Comparison of ENCODE assay signal across 2 cellular contexts in the genomic region with DNA sequence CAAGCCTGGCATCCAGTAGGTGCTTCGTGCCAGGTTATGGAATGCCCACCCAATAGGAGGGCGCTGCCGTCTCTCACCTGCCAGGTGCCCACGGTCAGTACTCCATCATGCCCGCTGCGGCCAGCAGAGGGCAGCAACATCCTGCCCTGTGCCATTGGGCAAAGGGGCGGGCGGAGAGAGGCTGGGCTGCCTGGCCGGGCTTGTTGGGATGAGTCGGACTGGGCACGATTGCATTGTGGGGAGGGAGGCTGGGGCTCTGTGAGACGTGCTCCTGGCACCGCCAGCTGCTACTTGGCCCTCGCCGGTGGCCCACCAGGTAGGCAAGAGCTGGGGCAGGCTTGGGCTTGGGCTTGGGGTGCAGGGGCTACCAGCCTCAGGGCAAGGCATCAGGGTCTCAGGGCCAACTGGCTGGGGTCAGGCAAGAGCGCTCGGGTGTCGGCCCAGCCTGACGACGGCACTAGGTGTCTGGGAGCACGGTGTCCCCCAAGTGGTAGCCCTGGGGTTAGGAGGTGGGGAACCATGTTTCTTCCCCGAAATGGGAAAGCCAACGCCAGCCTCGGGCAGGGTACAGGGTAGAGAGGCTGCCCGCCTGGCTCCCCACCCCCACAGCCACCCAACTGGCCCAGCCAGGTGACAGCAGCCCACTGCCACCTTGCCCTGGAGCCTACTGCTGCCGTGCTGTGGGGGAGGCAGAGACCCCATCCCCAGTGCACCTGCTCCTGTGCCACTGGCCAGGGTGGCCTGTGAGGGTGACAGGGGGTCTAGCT.
TF ChIP-seq lines count a peak whose summit lies in the region.

A gene (plus strand): TSS at position 261 of the 767 bp plus-strand sequence. CDS start 1,287 bp downstream, outside the sequence.

TF ChIP-seq in HCT116, 20 proteins besides CTCF, POLR2A, EP300 and RAD21:
- TF ChIP-seq SIN3A (IDR thresholded peaks at IDR 0.05; ENCODE audit: low read depth): no peak
- TF ChIP-seq JUND (IDR thresholded peaks at IDR 0.05): no peak
- TF ChIP-seq, protein P1, sequence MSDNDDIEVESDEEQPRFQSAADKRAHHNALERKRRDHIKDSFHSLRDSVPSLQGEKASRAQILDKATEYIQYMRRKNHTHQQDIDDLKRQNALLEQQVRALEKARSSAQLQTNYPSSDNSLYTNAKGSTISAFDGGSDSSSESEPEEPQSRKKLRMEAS (IDR thresholded peaks at IDR 0.05): no peak
- peak; percentile 46 for TF ChIP-seq YY1 (IDR thresholded peaks at IDR 0.05; ENCODE audit: extremely low read depth, insufficient replicate concordance, low read depth, low read length)
- TF ChIP-seq CEBPB (IDR thresholded peaks at IDR 0.05; ENCODE audit: low read depth): no peak
- no peak for TF ChIP-seq SRF (IDR thresholded peaks at IDR 0.05; ENCODE audit: low read depth)
- TF ChIP-seq, protein P2, sequence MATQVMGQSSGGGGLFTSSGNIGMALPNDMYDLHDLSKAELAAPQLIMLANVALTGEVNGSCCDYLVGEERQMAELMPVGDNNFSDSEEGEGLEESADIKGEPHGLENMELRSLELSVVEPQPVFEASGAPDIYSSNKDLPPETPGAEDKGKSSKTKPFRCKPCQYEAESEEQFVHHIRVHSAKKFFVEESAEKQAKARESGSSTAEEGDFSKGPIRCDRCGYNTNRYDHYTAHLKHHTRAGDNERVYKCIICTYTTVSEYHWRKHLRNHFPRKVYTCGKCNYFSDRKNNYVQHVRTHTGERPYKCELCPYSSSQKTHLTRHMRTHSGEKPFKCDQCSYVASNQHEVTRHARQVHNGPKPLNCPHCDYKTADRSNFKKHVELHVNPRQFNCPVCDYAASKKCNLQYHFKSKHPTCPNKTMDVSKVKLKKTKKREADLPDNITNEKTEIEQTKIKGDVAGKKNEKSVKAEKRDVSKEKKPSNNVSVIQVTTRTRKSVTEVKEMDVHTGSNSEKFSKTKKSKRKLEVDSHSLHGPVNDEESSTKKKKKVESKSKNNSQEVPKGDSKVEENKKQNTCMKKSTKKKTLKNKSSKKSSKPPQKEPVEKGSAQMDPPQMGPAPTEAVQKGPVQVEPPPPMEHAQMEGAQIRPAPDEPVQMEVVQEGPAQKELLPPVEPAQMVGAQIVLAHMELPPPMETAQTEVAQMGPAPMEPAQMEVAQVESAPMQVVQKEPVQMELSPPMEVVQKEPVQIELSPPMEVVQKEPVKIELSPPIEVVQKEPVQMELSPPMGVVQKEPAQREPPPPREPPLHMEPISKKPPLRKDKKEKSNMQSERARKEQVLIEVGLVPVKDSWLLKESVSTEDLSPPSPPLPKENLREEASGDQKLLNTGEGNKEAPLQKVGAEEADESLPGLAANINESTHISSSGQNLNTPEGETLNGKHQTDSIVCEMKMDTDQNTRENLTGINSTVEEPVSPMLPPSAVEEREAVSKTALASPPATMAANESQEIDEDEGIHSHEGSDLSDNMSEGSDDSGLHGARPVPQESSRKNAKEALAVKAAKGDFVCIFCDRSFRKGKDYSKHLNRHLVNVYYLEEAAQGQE (IDR thresholded peaks at IDR 0.05; ENCODE audit: low read depth): no peak
- TF ChIP-seq CBX3 (IDR thresholded peaks at IDR 0.05; ENCODE audit: low read depth): no peak
- TF ChIP-seq FOSL1 (IDR thresholded peaks at IDR 0.05; ENCODE audit: low read depth): no peak
- no peak for TF ChIP-seq SP1 (IDR thresholded peaks at IDR 0.05; ENCODE audit: low read depth)
- TF ChIP-seq EZH2phosphoT487 (IDR thresholded peaks at IDR 0.05; ENCODE audit: borderline replicate concordance): no peak
- TF ChIP-seq POLR2AphosphoS5 (IDR thresholded peaks at IDR 0.05; ENCODE audit: low read depth, low read length): peak; percentile 47; the same call in 1 of the 2 replicates
- TF ChIP-seq, protein P3, sequence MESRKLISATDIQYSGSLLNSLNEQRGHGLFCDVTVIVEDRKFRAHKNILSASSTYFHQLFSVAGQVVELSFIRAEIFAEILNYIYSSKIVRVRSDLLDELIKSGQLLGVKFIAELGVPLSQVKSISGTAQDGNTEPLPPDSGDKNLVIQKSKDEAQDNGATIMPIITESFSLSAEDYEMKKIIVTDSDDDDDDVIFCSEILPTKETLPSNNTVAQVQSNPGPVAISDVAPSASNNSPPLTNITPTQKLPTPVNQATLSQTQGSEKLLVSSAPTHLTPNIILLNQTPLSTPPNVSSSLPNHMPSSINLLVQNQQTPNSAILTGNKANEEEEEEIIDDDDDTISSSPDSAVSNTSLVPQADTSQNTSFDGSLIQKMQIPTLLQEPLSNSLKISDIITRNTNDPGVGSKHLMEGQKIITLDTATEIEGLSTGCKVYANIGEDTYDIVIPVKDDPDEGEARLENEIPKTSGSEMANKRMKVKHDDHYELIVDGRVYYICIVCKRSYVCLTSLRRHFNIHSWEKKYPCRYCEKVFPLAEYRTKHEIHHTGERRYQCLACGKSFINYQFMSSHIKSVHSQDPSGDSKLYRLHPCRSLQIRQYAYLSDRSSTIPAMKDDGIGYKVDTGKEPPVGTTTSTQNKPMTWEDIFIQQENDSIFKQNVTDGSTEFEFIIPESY (IDR thresholded peaks at IDR 0.05; ENCODE audit: extremely low read depth, insufficient replicate concordance, low read length): no peak

TF ChIP-seq in HepG2, 621 proteins besides CTCF, POLR2A, EP300 and RAD21 (continues in another document):
- TF ChIP-seq IRF2 (CRISPR knock-in tag; IDR thresholded peaks at IDR 0.05): peak; percentile 16; the same call in 1 of the 2 replicates
- TF ChIP-seq SAP130 (CRISPR knock-in tag; IDR thresholded peaks at IDR 0.05; ENCODE audit: low read depth): peak; percentile 58
- TF ChIP-seq, protein P4, sequence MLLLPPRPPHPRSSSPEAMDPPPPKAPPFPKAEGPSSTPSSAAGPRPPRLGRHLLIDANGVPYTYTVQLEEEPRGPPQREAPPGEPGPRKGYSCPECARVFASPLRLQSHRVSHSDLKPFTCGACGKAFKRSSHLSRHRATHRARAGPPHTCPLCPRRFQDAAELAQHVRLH (CRISPR knock-in tag; IDR thresholded peaks at IDR 0.05; ENCODE audit: borderline replicate concordance, low read depth): 0 out of 2 replicates have a peak, but pooled peaks have one; percentile 28
- TF ChIP-seq, protein P5, sequence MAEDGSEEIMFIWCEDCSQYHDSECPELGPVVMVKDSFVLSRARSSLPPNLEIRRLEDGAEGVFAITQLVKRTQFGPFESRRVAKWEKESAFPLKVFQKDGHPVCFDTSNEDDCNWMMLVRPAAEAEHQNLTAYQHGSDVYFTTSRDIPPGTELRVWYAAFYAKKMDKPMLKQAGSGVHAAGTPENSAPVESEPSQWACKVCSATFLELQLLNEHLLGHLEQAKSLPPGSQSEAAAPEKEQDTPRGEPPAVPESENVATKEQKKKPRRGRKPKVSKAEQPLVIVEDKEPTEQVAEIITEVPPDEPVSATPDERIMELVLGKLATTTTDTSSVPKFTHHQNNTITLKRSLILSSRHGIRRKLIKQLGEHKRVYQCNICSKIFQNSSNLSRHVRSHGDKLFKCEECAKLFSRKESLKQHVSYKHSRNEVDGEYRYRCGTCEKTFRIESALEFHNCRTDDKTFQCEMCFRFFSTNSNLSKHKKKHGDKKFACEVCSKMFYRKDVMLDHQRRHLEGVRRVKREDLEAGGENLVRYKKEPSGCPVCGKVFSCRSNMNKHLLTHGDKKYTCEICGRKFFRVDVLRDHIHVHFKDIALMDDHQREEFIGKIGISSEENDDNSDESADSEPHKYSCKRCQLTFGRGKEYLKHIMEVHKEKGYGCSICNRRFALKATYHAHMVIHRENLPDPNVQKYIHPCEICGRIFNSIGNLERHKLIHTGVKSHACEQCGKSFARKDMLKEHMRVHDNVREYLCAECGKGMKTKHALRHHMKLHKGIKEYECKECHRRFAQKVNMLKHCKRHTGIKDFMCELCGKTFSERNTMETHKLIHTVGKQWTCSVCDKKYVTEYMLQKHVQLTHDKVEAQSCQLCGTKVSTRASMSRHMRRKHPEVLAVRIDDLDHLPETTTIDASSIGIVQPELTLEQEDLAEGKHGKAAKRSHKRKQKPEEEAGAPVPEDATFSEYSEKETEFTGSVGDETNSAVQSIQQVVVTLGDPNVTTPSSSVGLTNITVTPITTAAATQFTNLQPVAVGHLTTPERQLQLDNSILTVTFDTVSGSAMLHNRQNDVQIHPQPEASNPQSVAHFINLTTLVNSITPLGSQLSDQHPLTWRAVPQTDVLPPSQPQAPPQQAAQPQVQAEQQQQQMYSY (CRISPR knock-in tag; IDR thresholded peaks at IDR 0.05): no peak
- TF ChIP-seq, protein P6, sequence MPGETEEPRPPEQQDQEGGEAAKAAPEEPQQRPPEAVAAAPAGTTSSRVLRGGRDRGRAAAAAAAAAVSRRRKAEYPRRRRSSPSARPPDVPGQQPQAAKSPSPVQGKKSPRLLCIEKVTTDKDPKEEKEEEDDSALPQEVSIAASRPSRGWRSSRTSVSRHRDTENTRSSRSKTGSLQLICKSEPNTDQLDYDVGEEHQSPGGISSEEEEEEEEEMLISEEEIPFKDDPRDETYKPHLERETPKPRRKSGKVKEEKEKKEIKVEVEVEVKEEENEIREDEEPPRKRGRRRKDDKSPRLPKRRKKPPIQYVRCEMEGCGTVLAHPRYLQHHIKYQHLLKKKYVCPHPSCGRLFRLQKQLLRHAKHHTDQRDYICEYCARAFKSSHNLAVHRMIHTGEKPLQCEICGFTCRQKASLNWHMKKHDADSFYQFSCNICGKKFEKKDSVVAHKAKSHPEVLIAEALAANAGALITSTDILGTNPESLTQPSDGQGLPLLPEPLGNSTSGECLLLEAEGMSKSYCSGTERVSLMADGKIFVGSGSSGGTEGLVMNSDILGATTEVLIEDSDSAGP (CRISPR knock-in tag; IDR thresholded peaks at IDR 0.05; ENCODE audit: borderline replicate concordance): peak; percentile 45; the same call in 1 of the 2 replicates
- TF ChIP-seq, protein P7, sequence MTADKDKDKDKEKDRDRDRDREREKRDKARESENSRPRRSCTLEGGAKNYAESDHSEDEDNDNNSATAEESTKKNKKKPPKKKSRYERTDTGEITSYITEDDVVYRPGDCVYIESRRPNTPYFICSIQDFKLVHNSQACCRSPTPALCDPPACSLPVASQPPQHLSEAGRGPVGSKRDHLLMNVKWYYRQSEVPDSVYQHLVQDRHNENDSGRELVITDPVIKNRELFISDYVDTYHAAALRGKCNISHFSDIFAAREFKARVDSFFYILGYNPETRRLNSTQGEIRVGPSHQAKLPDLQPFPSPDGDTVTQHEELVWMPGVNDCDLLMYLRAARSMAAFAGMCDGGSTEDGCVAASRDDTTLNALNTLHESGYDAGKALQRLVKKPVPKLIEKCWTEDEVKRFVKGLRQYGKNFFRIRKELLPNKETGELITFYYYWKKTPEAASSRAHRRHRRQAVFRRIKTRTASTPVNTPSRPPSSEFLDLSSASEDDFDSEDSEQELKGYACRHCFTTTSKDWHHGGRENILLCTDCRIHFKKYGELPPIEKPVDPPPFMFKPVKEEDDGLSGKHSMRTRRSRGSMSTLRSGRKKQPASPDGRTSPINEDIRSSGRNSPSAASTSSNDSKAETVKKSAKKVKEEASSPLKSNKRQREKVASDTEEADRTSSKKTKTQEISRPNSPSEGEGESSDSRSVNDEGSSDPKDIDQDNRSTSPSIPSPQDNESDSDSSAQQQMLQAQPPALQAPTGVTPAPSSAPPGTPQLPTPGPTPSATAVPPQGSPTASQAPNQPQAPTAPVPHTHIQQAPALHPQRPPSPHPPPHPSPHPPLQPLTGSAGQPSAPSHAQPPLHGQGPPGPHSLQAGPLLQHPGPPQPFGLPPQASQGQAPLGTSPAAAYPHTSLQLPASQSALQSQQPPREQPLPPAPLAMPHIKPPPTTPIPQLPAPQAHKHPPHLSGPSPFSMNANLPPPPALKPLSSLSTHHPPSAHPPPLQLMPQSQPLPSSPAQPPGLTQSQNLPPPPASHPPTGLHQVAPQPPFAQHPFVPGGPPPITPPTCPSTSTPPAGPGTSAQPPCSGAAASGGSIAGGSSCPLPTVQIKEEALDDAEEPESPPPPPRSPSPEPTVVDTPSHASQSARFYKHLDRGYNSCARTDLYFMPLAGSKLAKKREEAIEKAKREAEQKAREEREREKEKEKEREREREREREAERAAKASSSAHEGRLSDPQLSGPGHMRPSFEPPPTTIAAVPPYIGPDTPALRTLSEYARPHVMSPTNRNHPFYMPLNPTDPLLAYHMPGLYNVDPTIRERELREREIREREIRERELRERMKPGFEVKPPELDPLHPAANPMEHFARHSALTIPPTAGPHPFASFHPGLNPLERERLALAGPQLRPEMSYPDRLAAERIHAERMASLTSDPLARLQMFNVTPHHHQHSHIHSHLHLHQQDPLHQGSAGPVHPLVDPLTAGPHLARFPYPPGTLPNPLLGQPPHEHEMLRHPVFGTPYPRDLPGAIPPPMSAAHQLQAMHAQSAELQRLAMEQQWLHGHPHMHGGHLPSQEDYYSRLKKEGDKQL (CRISPR knock-in tag; IDR thresholded peaks at IDR 0.05; ENCODE audit: low read depth): no peak
- TF ChIP-seq ZNF768 (CRISPR knock-in tag; IDR thresholded peaks at IDR 0.05): peak; percentile 57; the same call in 1 of the 2 replicates
- TF ChIP-seq RXRB (CRISPR knock-in tag; IDR thresholded peaks at IDR 0.05; ENCODE audit: borderline replicate concordance): 0 out of 2 replicates have a peak, but pooled peaks have one; percentile 21
- TF ChIP-seq, protein P8, sequence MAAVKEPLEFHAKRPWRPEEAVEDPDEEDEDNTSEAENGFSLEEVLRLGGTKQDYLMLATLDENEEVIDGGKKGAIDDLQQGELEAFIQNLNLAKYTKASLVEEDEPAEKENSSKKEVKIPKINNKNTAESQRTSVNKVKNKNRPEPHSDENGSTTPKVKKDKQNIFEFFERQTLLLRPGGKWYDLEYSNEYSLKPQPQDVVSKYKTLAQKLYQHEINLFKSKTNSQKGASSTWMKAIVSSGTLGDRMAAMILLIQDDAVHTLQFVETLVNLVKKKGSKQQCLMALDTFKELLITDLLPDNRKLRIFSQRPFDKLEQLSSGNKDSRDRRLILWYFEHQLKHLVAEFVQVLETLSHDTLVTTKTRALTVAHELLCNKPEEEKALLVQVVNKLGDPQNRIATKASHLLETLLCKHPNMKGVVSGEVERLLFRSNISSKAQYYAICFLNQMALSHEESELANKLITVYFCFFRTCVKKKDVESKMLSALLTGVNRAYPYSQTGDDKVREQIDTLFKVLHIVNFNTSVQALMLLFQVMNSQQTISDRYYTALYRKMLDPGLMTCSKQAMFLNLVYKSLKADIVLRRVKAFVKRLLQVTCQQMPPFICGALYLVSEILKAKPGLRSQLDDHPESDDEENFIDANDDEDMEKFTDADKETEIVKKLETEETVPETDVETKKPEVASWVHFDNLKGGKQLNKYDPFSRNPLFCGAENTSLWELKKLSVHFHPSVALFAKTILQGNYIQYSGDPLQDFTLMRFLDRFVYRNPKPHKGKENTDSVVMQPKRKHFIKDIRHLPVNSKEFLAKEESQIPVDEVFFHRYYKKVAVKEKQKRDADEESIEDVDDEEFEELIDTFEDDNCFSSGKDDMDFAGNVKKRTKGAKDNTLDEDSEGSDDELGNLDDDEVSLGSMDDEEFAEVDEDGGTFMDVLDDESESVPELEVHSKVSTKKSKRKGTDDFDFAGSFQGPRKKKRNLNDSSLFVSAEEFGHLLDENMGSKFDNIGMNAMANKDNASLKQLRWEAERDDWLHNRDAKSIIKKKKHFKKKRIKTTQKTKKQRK (IDR thresholded peaks at IDR 0.05; ENCODE audit: low read length): no peak
- peak; percentile 32; the same call in 1 of the 2 replicates for TF ChIP-seq NR2C2 (CRISPR knock-in tag; IDR thresholded peaks at IDR 0.05; ENCODE audit: borderline replicate concordance)
- TF ChIP-seq, protein P9, sequence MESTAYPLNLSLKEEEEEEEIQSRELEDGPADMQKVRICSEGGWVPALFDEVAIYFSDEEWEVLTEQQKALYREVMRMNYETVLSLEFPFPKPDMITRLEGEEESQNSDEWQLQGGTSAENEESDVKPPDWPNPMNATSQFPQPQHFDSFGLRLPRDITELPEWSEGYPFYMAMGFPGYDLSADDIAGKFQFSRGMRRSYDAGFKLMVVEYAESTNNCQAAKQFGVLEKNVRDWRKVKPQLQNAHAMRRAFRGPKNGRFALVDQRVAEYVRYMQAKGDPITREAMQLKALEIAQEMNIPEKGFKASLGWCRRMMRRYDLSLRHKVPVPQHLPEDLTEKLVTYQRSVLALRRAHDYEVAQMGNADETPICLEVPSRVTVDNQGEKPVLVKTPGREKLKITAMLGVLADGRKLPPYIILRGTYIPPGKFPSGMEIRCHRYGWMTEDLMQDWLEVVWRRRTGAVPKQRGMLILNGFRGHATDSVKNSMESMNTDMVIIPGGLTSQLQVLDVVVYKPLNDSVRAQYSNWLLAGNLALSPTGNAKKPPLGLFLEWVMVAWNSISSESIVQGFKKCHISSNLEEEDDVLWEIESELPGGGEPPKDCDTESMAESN (CRISPR knock-in tag; conservative IDR thresholded peaks at IDR 0.05): 0 out of 2 replicates have a peak, but pooled peaks have one; percentile 31
- peak; percentile 33; the same call in 1 of the 2 replicates for TF ChIP-seq ZNF614 (CRISPR knock-in tag; IDR thresholded peaks at IDR 0.05; ENCODE audit: borderline replicate concordance)
